ENCODE assay signal across 33 cellular contexts in genomic region chr18:7657937-7658336, GRCh38.
"Had no signal": no experiment of that assay in that cellular context is flagged by ENCODE, and none has a peak within 500 bp of the region (broad histone marks: within the 10 kb centered on the region; RNA-seq: fewer than 3 reads in every experiment).

No MANE protein-coding gene starts in this region.

- H3K27me3 Mint-ChIP-seq: activated naive CD8-positive, alpha-beta T cell treated with anti-CD3 and anti-CD28 coated beads for 36 hours; brain; stimulated activated naive CD8-positive, alpha-beta T cell treated with anti-CD3 and anti-CD28 coated beads, Interleukin-15, Interleukin-2, amounts not matched to agents 100 ng/mL and 50 ng/mL, for 24 hours had no signal

- H3K27ac ChIP-seq: adrenal gland, ascending aorta, skin epidermis, upper lobe of left lung, WERI-Rb-1 had no signal

- H3K36me3 Mint-ChIP-seq: activated naive CD8-positive, alpha-beta T cell treated with anti-CD3 and anti-CD28 coated beads for 36 hours; natural killer cell treated with Interleukin-12 subunit alpha and Interleukin-12 subunit beta and Interleukin-15 and Interleukin-18, amount 100 ng/mL, for 72 hours; stimulated activated effector memory CD8-positive, alpha-beta T cell treated with anti-CD3 and anti-CD28 coated beads, Interleukin-12 subunit alpha, Interleukin-12 subunit beta, amount 100 ng/mL, for 72 hours had no signal

- H3K4me1 ChIP-seq: ascending aorta, foreskin keratinocyte had no signal

- H3K36me3 ChIP-seq: adrenal gland, upper lobe of left lung, WERI-Rb-1 had no signal

- H3K9me3 ChIP-seq: adrenal gland, ascending aorta, mucosa of descending colon, SK-N-SH, upper lobe of left lung had no signal

- H3K27me3 ChIP-seq: adrenal gland, ascending aorta, foreskin keratinocyte, upper lobe of left lung had no signal

- H3K4me3 ChIP-seq: adrenal gland, ascending aorta, lung, mucosa of descending colon, skin epidermis, upper lobe of left lung had no signal

- H3K4me3 Mint-ChIP-seq: activated naive CD4-positive, alpha-beta T cell treated with anti-CD3 and anti-CD28 coated beads for 36 hours; activated naive CD8-positive, alpha-beta T cell treated with anti-CD3 and anti-CD28 coated beads for 36 hours; activated T-helper 1 cell treated with anti-CD3 and anti-CD28 coated beads, Interleukin-12 subunit alpha, Interleukin-12 subunit beta, Interleukin-2, Interleukin-4 antibody, amounts not matched to agents 30 ng/mL and 10 ng/mL and 1 ng/mL, durations not matched to agents 14 hours and 24 hours and 36 hours; endodermal cell; natural killer cell treated with Interleukin-12 subunit alpha and Interleukin-12 subunit beta and Interleukin-15 and Interleukin-18, amount 100 ng/mL, for 72 hours; stimulated activated effector memory CD8-positive, alpha-beta T cell treated with anti-CD3 and anti-CD28 coated beads, Interleukin-12 subunit alpha, Interleukin-12 subunit beta, amount 100 ng/mL, for 72 hours; stimulated activated naive CD8-positive, alpha-beta T cell treated with anti-CD3 and anti-CD28 coated beads, Interleukin-15, Interleukin-2, amounts not matched to agents 100 ng/mL and 50 ng/mL, for 24 hours; T-helper 1 cell treated with Interleukin-12 subunit alpha and Interleukin-12 subunit beta and Interleukin-4 antibody, amounts not matched to agents 30 μg/mL and 1 μg/mL, for 36 hours had no signal

- H3K4me1 Mint-ChIP-seq: activated naive CD8-positive, alpha-beta T cell treated with anti-CD3 and anti-CD28 coated beads for 36 hours; stimulated activated effector memory CD8-positive, alpha-beta T cell treated with anti-CD3 and anti-CD28 coated beads, Interleukin-12 subunit alpha, Interleukin-12 subunit beta, amount 100 ng/mL, for 72 hours had no signal

- H3K9ac ChIP-seq: SK-N-SH had no signal

- H3K4me2 ChIP-seq: SK-N-SH had no signal

- H3K27ac Mint-ChIP-seq: activated naive CD4-positive, alpha-beta T cell treated with anti-CD3 and anti-CD28 coated beads for 36 hours; activated naive CD8-positive, alpha-beta T cell treated with anti-CD3 and anti-CD28 coated beads for 36 hours; activated T-helper 1 cell treated with anti-CD3 and anti-CD28 coated beads, Interleukin-12 subunit alpha, Interleukin-12 subunit beta, Interleukin-2, Interleukin-4 antibody, amounts not matched to agents 30 ng/mL and 10 ng/mL and 1 ng/mL, durations not matched to agents 14 hours and 24 hours and 36 hours; endodermal cell; natural killer cell treated with Interleukin-12 subunit alpha and Interleukin-12 subunit beta and Interleukin-15 and Interleukin-18, amount 100 ng/mL, for 72 hours; stimulated activated effector memory CD8-positive, alpha-beta T cell treated with anti-CD3 and anti-CD28 coated beads, Interleukin-12 subunit alpha, Interleukin-12 subunit beta, amount 100 ng/mL, for 72 hours; stimulated activated naive CD8-positive, alpha-beta T cell treated with anti-CD3 and anti-CD28 coated beads, Interleukin-15, Interleukin-2, amounts not matched to agents 100 ng/mL and 50 ng/mL, for 24 hours; T-helper 1 cell treated with Interleukin-12 subunit alpha and Interleukin-12 subunit beta and Interleukin-4 antibody, amounts not matched to agents 30 μg/mL and 1 μg/mL, for 36 hours had no signal

- ATAC-seq: activated CD4-positive, CD25-positive, alpha-beta regulatory T cell treated with anti-CD3 and anti-CD28 coated beads, Interleukin-2, amount 50 U/mL, for 24 hours; esophagus mucosa; left colon; mucosa of descending colon; natural killer cell treated with Interleukin-12 subunit alpha and Interleukin-12 subunit beta and Interleukin-15 and Interleukin-18, amount 100 ng/mL, for 72 hours; sciatic nerve; stimulated activated effector memory CD8-positive, alpha-beta T cell treated with anti-CD3 and anti-CD28 coated beads, Interleukin-12 subunit alpha, Interleukin-12 subunit beta, amount 100 ng/mL, for 72 hours had no signal

- DNase-seq: activated CD4-positive, alpha-beta T cell treated with anti-CD3 and anti-CD28 coated beads for 48 hours; activated CD4-positive, alpha-beta T cell treated with anti-CD3 and anti-CD28 coated beads, Interleukin-2, amount 50 U/mL, for 48 hours; activated CD8-positive, alpha-beta memory T cell treated with anti-CD3 and anti-CD28 coated beads for 24 hours; activated effector memory CD4-positive, alpha-beta T cell treated with anti-CD3 and anti-CD28 coated beads, Interleukin-2, amount 50 U/mL, for 16 hours; activated naive CD4-positive, alpha-beta T cell treated with anti-CD3 and anti-CD28 coated beads for 36 hours; activated naive CD8-positive, alpha-beta T cell treated with anti-CD3 and anti-CD28 coated beads for 36 hours; adrenal gland; caudate nucleus; endodermal cell; left colon; mucosa of descending colon; posterior cingulate gyrus; SK-N-SH; stimulated activated CD4-positive, alpha-beta T cell treated with anti-CD3 and anti-CD28 coated beads, Interleukin-12 subunit alpha, Interleukin-12 subunit beta, amount 100 ng/mL, for 4 hours; stimulated activated CD4-positive, alpha-beta T cell treated with anti-CD3 and anti-CD28 coated beads, Interleukin-4, amount 100 ng/mL, for 24 hours; substantia nigra; SW 1271; T1000; upper lobe of left lung; WERI-Rb-1 had no signal

- H3K9me3 Mint-ChIP-seq: activated naive CD4-positive, alpha-beta T cell treated with anti-CD3 and anti-CD28 coated beads for 36 hours; endodermal cell; T-helper 1 cell treated with Interleukin-12 subunit alpha and Interleukin-12 subunit beta and Interleukin-4 antibody, amounts not matched to agents 30 μg/mL and 1 μg/mL, for 36 hours had no signal
